Comparison of ENCODE assay signal across 21 cellular contexts in genomic region chr9:88596376-88596775, GRCh38.
"Had no signal": no experiment of that assay in that cellular context is flagged by ENCODE, and none has a peak within 500 bp of the region (broad histone marks: within the 10 kb centered on the region; RNA-seq: fewer than 3 reads in every experiment).

No MANE protein-coding gene starts in this region.

- H3K27ac Mint-ChIP-seq: activated CD4-positive, alpha-beta T cell treated with anti-CD3 and anti-CD28 coated beads for 36 hours; activated CD8-positive, alpha-beta T cell treated with anti-CD3 and anti-CD28 coated beads for 36 hours; activated naive CD4-positive, alpha-beta T cell treated with anti-CD3 and anti-CD28 coated beads, Interleukin-2, amount 50 U/mL, for 24 hours; T-cell had no signal

- H3K36me3 Mint-ChIP-seq: activated naive CD4-positive, alpha-beta T cell treated with anti-CD3 and anti-CD28 coated beads, Interleukin-2, amount 50 U/mL, for 24 hours; T-cell had no signal

- H3K36me3 ChIP-seq: ascending aorta, MG63 had no signal

- H3K4me3 Mint-ChIP-seq: activated CD4-positive, alpha-beta T cell treated with anti-CD3 and anti-CD28 coated beads for 36 hours; activated CD8-positive, alpha-beta T cell treated with anti-CD3 and anti-CD28 coated beads for 36 hours; activated naive CD4-positive, alpha-beta T cell treated with anti-CD3 and anti-CD28 coated beads, Interleukin-2, amount 50 U/mL, for 24 hours; T-cell had no signal

- H3K27ac ChIP-seq: ascending aorta, body of pancreas had no signal

- H3K9me3 ChIP-seq: body of pancreas had no signal

- H3K4me1 ChIP-seq: ascending aorta, body of pancreas had no signal

- H3K9me3 Mint-ChIP-seq: activated CD8-positive, alpha-beta T cell treated with anti-CD3 and anti-CD28 coated beads for 36 hours; activated naive CD4-positive, alpha-beta T cell treated with anti-CD3 and anti-CD28 coated beads, Interleukin-2, amount 50 U/mL, for 24 hours; T-cell had no signal

- ATAC-seq: activated CD4-positive, alpha-beta T cell treated with anti-CD3 and anti-CD28 coated beads for 36 hours; activated CD8-positive, alpha-beta T cell treated with anti-CD3 and anti-CD28 coated beads for 36 hours; body of pancreas; K562; PC-3; T-cell had no signal

- H3K4me3 ChIP-seq: ascending aorta, body of pancreas, K562, MG63 had no signal

- H3K27me3 ChIP-seq: ascending aorta, body of pancreas, MG63 had no signal

- DNase-seq: activated CD4-positive, alpha-beta T cell treated with anti-CD3 and anti-CD28 coated beads for 36 hours; activated CD4-positive, CD25-positive, alpha-beta regulatory T cell; activated CD8-positive, alpha-beta memory T cell treated with anti-CD3 and anti-CD28 coated beads, Interleukin-2, amount 50 U/mL, for 4 hours; activated CD8-positive, alpha-beta T cell treated with anti-CD3 and anti-CD28 coated beads for 36 hours; body of pancreas; central memory CD4-positive, alpha-beta T cell; MG63; NCI-H1105 treated with DMSO at 0.1 percent for 48 hours; NCI-H146; NCI-H187 treated with DMSO at 0.1 percent for 48 hours; NCI-H2081 treated with DMSO at 0.1 percent for 48 hours; NCI-H446; NCI-H524; PC-3; SIG-M5; T-cell; T-helper 2 cell; T1000 had no signal
